2 cellular contexts compared by ENCODE assay signal in the genomic region with DNA sequence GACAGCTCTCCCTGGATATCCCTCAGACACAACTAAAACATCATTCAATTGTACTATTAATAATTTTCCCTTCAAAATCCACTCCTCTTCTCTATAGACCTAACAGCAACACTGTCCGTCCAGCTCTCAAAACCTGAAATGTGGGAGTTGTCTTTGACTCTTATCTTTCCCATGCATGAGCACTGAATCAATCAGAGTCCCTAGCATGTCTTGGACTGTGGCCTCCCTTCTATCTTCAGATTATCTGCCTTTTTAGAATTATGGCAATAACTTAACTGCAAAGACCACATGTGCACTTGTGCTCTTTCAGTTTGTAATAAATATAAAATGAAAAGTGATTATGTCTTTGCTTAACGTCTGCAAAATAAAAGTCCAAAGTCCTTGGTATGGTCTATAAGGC.
TF ChIP-seq lines count a peak whose summit lies in the region.

No MANE protein-coding gene starts in this region.

TF ChIP-seq in K562, 482 proteins besides CTCF, POLR2A, EP300 and RAD21 (continued from another document):
- TF ChIP-seq TCF3 (CRISPR knock-in tag; IDR thresholded peaks at IDR 0.05) (peak; percentile 53), KLF16 (IDR thresholded peaks at IDR 0.05) (peak; percentile 34; the same call in 1 of the 2 replicates), BHLHE40 (IDR thresholded peaks at IDR 0.05; ENCODE audit: low read length) (no peak), ETV5 (CRISPR knock-in tag; IDR thresholded peaks at IDR 0.05; ENCODE audit: low read depth) (no peak), KDM1A (IDR thresholded peaks at IDR 0.05) (peak; percentile 73 to 78; a peak in 3 of 4 replicates), MEIS2 (IDR thresholded peaks at IDR 0.05; ENCODE audit: partially characterized antibody) (peak; percentile 69), CBFA2T2 (conservative IDR thresholded peaks at IDR 0.05) (peak; percentile 47), SMAD2 (IDR thresholded peaks at IDR 0.05; ENCODE audit: low read depth, low read length) (no peak), CBFA2T3 (IDR thresholded peaks at IDR 0.05) (peak; percentile 77), NCOR1 (IDR thresholded peaks at IDR 0.05) (0 out of 2 replicates have a peak, but pooled peaks have one; percentile 16), JUND (IDR thresholded peaks at IDR 0.05; ENCODE audit: borderline replicate concordance, low read depth, low read length) (no peak; the same call in 1 of the 2 replicates), JUND (tag; IDR thresholded peaks at IDR 0.05; ENCODE audit: borderline replicate concordance, low read depth, low read length) (no peak), HDAC3 (IDR thresholded peaks at IDR 0.05; ENCODE audit: borderline replicate concordance, partially characterized antibody) (no peak), GTF2A2 (tag; IDR thresholded peaks at IDR 0.05) (no peak), RCOR1 (IDR thresholded peaks at IDR 0.05; ENCODE audit: borderline replicate concordance in 1 of 2, low read depth in 2 of 2, low read length in 2 of 2) (peak in 1 of 2 experiments; percentile 89; a peak in 2 of 4 replicates)
- TF ChIP-seq, protein P1, sequence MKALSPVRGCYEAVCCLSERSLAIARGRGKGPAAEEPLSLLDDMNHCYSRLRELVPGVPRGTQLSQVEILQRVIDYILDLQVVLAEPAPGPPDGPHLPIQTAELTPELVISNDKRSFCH (CRISPR knock-in tag; IDR thresholded peaks at IDR 0.05), result no peak
- TF ChIP-seq, protein P1 (tag; IDR thresholded peaks at IDR 0.05), result no peak
- TF ChIP-seq, protein P2, sequence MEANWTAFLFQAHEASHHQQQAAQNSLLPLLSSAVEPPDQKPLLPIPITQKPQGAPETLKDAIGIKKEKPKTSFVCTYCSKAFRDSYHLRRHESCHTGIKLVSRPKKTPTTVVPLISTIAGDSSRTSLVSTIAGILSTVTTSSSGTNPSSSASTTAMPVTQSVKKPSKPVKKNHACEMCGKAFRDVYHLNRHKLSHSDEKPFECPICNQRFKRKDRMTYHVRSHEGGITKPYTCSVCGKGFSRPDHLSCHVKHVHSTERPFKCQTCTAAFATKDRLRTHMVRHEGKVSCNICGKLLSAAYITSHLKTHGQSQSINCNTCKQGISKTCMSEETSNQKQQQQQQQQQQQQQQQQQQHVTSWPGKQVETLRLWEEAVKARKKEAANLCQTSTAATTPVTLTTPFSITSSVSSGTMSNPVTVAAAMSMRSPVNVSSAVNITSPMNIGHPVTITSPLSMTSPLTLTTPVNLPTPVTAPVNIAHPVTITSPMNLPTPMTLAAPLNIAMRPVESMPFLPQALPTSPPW (CRISPR knock-in tag; IDR thresholded peaks at IDR 0.05), result no peak
- TF ChIP-seq, protein P3, sequence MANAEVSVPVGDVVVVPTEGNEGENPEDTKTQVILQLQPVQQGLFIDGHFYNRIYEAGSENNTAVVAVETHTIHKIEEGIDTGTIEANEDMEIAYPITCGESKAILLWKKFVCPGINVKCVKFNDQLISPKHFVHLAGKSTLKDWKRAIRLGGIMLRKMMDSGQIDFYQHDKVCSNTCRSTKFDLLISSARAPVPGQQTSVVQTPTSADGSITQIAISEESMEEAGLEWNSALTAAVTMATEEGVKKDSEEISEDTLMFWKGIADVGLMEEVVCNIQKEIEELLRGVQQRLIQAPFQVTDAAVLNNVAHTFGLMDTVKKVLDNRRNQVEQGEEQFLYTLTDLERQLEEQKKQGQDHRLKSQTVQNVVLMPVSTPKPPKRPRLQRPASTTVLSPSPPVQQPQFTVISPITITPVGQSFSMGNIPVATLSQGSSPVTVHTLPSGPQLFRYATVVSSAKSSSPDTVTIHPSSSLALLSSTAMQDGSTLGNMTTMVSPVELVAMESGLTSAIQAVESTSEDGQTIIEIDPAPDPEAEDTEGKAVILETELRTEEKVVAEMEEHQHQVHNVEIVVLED (CRISPR knock-in tag; IDR thresholded peaks at IDR 0.05), result no peak

TF ChIP-seq in WTC11, 78 proteins besides CTCF, POLR2A, EP300 and RAD21 (continued from another document):
- TF ChIP-seq, protein P4, sequence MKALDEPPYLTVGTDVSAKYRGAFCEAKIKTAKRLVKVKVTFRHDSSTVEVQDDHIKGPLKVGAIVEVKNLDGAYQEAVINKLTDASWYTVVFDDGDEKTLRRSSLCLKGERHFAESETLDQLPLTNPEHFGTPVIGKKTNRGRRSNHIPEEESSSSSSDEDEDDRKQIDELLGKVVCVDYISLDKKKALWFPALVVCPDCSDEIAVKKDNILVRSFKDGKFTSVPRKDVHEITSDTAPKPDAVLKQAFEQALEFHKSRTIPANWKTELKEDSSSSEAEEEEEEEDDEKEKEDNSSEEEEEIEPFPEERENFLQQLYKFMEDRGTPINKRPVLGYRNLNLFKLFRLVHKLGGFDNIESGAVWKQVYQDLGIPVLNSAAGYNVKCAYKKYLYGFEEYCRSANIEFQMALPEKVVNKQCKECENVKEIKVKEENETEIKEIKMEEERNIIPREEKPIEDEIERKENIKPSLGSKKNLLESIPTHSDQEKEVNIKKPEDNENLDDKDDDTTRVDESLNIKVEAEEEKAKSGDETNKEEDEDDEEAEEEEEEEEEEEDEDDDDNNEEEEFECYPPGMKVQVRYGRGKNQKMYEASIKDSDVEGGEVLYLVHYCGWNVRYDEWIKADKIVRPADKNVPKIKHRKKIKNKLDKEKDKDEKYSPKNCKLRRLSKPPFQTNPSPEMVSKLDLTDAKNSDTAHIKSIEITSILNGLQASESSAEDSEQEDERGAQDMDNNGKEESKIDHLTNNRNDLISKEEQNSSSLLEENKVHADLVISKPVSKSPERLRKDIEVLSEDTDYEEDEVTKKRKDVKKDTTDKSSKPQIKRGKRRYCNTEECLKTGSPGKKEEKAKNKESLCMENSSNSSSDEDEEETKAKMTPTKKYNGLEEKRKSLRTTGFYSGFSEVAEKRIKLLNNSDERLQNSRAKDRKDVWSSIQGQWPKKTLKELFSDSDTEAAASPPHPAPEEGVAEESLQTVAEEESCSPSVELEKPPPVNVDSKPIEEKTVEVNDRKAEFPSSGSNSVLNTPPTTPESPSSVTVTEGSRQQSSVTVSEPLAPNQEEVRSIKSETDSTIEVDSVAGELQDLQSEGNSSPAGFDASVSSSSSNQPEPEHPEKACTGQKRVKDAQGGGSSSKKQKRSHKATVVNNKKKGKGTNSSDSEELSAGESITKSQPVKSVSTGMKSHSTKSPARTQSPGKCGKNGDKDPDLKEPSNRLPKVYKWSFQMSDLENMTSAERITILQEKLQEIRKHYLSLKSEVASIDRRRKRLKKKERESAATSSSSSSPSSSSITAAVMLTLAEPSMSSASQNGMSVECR (CRISPR knock-in tag; IDR thresholded peaks at IDR 0.05; ENCODE audit: borderline replicate concordance), result no peak
- TF ChIP-seq TEAD1 (CRISPR knock-in tag; IDR thresholded peaks at IDR 0.05), result no peak
- TF ChIP-seq, protein P5, sequence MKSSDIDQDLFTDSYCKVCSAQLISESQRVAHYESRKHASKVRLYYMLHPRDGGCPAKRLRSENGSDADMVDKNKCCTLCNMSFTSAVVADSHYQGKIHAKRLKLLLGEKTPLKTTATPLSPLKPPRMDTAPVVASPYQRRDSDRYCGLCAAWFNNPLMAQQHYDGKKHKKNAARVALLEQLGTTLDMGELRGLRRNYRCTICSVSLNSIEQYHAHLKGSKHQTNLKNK (CRISPR knock-in tag; IDR thresholded peaks at IDR 0.05), result no peak
- no peak for TF ChIP-seq GABPB1 (CRISPR knock-in tag; IDR thresholded peaks at IDR 0.05)
- TF ChIP-seq, protein P6, sequence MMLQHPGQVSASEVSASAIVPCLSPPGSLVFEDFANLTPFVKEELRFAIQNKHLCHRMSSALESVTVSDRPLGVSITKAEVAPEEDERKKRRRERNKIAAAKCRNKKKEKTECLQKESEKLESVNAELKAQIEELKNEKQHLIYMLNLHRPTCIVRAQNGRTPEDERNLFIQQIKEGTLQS (CRISPR knock-in tag; conservative IDR thresholded peaks at IDR 0.05), result no peak
- no peak for TF ChIP-seq CREB1 (CRISPR knock-in tag; IDR thresholded peaks at IDR 0.05)
- TF ChIP-seq ZNF416 (CRISPR knock-in tag; IDR thresholded peaks at IDR 0.05), result no peak
- TF ChIP-seq, protein P7, sequence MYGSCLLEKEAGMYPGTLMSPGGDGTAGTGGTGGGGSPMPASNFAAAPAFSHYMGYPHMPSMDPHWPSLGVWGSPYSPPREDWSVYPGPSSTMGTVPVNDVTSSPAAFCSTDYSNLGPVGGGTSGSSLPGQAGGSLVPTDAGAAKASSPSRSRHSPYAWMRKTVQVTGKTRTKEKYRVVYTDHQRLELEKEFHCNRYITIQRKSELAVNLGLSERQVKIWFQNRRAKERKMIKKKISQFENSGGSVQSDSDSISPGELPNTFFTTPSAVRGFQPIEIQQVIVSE (CRISPR knock-in tag; IDR thresholded peaks at IDR 0.05; ENCODE audit: borderline replicate concordance), result no peak
- no peak for TF ChIP-seq TP53 (CRISPR knock-in tag; IDR thresholded peaks at IDR 0.05)
- TF ChIP-seq TCF7 (CRISPR knock-in tag; IDR thresholded peaks at IDR 0.05; ENCODE audit: low read depth), result no peak
- no peak for TF ChIP-seq ATF1 (CRISPR knock-in tag; IDR thresholded peaks at IDR 0.05)
- no peak for TF ChIP-seq ZNF263 (CRISPR knock-in tag; IDR thresholded peaks at IDR 0.05; ENCODE audit: low read depth)
